In the genomic region with DNA sequence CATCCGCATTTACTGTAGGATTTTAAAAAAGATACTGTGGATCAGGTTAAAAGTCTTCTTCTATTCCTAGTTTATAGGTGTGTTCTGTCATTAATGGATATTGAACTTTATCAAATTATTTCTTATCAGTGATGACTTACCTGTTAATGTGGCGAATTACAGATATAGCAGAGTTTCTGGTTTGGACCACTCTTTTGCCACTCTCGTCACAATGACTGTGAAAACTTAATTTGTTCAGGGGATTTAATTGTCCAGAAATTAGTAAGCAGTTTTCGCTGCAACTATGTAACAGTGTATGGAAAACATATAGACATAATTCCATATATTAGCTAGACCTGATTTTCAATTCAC, we compare ENCODE assay signal across 24 cellular contexts.
"Had no signal": no experiment of that assay in that cellular context is flagged by ENCODE, and none has a peak within 500 bp of the region (broad histone marks: within the 10 kb centered on the region; RNA-seq: fewer than 3 reads in every experiment).

No MANE protein-coding gene starts in this region.

- H3K4me1 ChIP-seq: body of pancreas had no signal

- H3K4me3 Mint-ChIP-seq: activated B cell treated with CpG ODN at 0.5 μM for 24 hours; activated CD4-positive, alpha-beta memory T cell treated with anti-CD3 and anti-CD28 coated beads, Interleukin-2, amount 10 ng/mL, durations not matched to agents 7 days and 5 days; activated naive CD4-positive, alpha-beta T cell treated with anti-CD3 and anti-CD28 coated beads for 36 hours; activated naive CD8-positive, alpha-beta T cell treated with anti-CD3 and anti-CD28 coated beads, Interleukin-2, amount 10 ng/mL, durations not matched to agents 7 days and 5 days; central memory CD8-positive, alpha-beta T cell; T-helper 17 cell had no signal

- H3K4me1 Mint-ChIP-seq: activated B cell treated with CpG ODN at 0.5 μM for 24 hours; central memory CD8-positive, alpha-beta T cell; T-helper 17 cell had no signal

- H3K27ac Mint-ChIP-seq: activated B cell treated with CpG ODN at 0.5 μM for 24 hours; activated CD4-positive, alpha-beta memory T cell treated with anti-CD3 and anti-CD28 coated beads, Interleukin-2, amount 10 ng/mL, durations not matched to agents 7 days and 5 days; activated naive CD4-positive, alpha-beta T cell treated with anti-CD3 and anti-CD28 coated beads for 36 hours; activated naive CD8-positive, alpha-beta T cell treated with anti-CD3 and anti-CD28 coated beads, Interleukin-2, amount 10 ng/mL, durations not matched to agents 7 days and 5 days; T-helper 17 cell had no signal

- H3K4me3 ChIP-seq: body of pancreas, MG63 had no signal

- H3K27ac ChIP-seq: body of pancreas had no signal

- H3K9me3 Mint-ChIP-seq: activated B cell treated with CpG ODN at 0.5 μM for 24 hours; activated CD4-positive, alpha-beta memory T cell treated with anti-CD3 and anti-CD28 coated beads, Interleukin-2, amount 10 ng/mL, durations not matched to agents 7 days and 5 days; activated naive CD4-positive, alpha-beta T cell treated with anti-CD3 and anti-CD28 coated beads for 36 hours; activated naive CD8-positive, alpha-beta T cell treated with anti-CD3 and anti-CD28 coated beads, Interleukin-2, amount 10 ng/mL, durations not matched to agents 7 days and 5 days; central memory CD8-positive, alpha-beta T cell had no signal

- H3K27me3 ChIP-seq: body of pancreas, MG63 had no signal

- DNase-seq: activated B cell treated with CpG ODN at 0.5 μM for 24 hours; activated CD4-positive, alpha-beta memory T cell treated with anti-CD3 and anti-CD28 coated beads, Interleukin-2, amount 10 ng/mL, durations not matched to agents 7 days and 5 days; activated CD4-positive, alpha-beta T cell treated with anti-CD3 and anti-CD28 coated beads, Interleukin-2, amount 50 U/mL, for 1 hour; activated effector memory CD4-positive, alpha-beta T cell treated with anti-CD3 and anti-CD28 coated beads, Interleukin-2, amount 50 U/mL, for 16 hours; activated naive CD4-positive, alpha-beta T cell treated with anti-CD3 and anti-CD28 coated beads for 36 hours; activated naive CD8-positive, alpha-beta T cell treated with anti-CD3 and anti-CD28 coated beads, Interleukin-2, amount 10 ng/mL, durations not matched to agents 7 days and 5 days; activated T-cell treated with anti-CD3 and anti-CD28 coated beads for 4 hours; aorta; body of pancreas; MG63; NCI-H1105; NCI-H1436; NCI-H1694 treated with DMSO at 0.1 percent for 48 hours; NCI-H2029 treated with DMSO at 0.1 percent for 48 hours; NCI-H345; NCI-H524; PC-3; SHP77 treated with DMSO at 0.1 percent for 48 hours; T-helper 17 cell; T1000 had no signal

- H3K27me3 Mint-ChIP-seq: activated B cell treated with CpG ODN at 0.5 μM for 24 hours; activated CD4-positive, alpha-beta memory T cell treated with anti-CD3 and anti-CD28 coated beads, Interleukin-2, amount 10 ng/mL, durations not matched to agents 7 days and 5 days; activated naive CD8-positive, alpha-beta T cell treated with anti-CD3 and anti-CD28 coated beads, Interleukin-2, amount 10 ng/mL, durations not matched to agents 7 days and 5 days; central memory CD8-positive, alpha-beta T cell; T-helper 17 cell had no signal

- H3K9me3 ChIP-seq: body of pancreas, MG63 had no signal

- FAIRE-seq: bronchial epithelial cell, RCC 7860, TTC549 had no signal

- ATAC-seq: body of pancreas, T-helper 17 cell had no signal
